In the genomic region with DNA sequence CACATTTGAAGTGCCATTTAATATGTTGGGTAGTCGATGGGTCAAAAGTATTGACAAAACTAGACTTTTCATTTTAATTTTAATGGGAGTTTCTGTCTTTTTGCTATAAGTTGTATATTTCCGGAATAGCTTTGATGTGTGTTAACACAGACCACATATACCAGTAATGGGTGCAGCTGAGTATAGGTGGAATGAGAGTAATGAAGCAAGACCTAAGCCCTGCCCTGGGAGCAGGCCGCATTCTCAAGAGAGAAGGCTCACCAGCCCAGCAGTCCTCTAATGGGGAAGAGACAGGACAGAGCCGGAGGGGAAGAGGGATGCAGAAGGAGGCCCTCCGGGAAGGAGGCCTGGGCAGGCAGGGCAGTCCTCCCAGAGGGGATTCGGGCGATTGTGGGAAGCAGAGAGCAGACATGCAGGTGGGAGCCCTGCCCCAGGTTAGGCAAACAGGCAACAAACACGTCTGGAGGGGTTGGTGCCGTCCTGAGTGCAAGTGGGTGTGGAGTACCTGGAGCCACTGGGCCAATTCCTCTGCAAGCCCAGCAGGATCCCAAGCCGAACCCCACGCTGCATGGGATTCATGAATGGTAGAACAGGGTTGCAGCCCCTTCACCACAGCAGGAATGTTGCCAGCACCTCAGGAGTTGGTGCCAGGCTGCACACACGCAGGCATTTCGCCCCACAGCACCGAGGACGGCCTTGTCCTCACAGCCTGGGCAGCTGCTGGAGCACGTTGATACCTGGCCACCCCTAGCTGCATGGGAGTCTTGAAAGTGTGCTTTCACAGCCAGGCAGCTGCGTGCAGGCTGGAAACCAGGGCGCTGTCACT, we compare ENCODE assay signal across 18 cellular contexts. TPM values are rescaled to one million over a fixed set of nuclear protein-coding genes. Genes with fewer than 3 reads are reported as not detected.
A peak's percentile ranks its signal among the peaks of the same experiment; 100 is the strongest.
DNase-seq lines count a peak whose midpoint lies in the region; ATAC-seq and TF ChIP-seq lines count a peak whose summit lies in the region.
"Had no signal": no experiment of that assay in that cellular context is flagged by ENCODE, and none has a peak within 500 bp of the region (broad histone marks: within the 10 kb centered on the region; RNA-seq: fewer than 3 reads in every experiment).

No MANE protein-coding gene starts in this region.

- peaks cover 15% of the 10 kb centered on the region for H3K4me1 Mint-ChIP-seq in WTC11

- POLR2A ChIA-PET in WTC11 (lab: Charles Lee): no interaction called here

- peaks cover 9% of the 10 kb centered on the region for H3K36me3 Mint-ChIP-seq in WTC11

- H3K27ac ChIP-seq in heart left ventricle (peak overlapping the region in 1 of 12 donors; percentile 2), heart right ventricle (peak overlapping the region in 1 of 10 donors; percentile 0), right lobe of liver (no peak overlapping the region), tibial artery (peak overlapping the region; percentile 28 to 90)

- H3K27ac Mint-ChIP-seq in WTC11: peak overlapping the region; percentile 46; the same call in 1 of the 2 replicates
- H3K27ac Mint-ChIP-seq: activated naive CD4-positive, alpha-beta T cell treated with anti-CD3 and anti-CD28 coated beads, Interleukin-2, amount 50 U/mL, for 24 hours had no signal

- intact Hi-C loops in heart left ventricle (cut with DNase I) (loop anchor here in 1 of 10 donors (5.0 kb wide), 1 partner anchor 37 kb away; no protein-coding TSS in a partner anchor), heart right ventricle (cut with DNase I) (no loop called here), right lobe of liver (cut with DNase I) (loop anchor here in 1 of 2 donors (5.0 kb wide), 1 partner anchor 37 kb away; no protein-coding TSS in a partner anchor), tibial artery (cut with DNase I; ENCODE audit: low total_unique reads) (no loop called here)

- TF ChIP-seq CTCF in heart left ventricle (IDR thresholded peaks at IDR 0.05): no peak
- no peak for TF ChIP-seq CTCF in heart right ventricle (IDR thresholded peaks at IDR 0.05)
- no peak for TF ChIP-seq CTCF in WTC11 (IDR thresholded peaks at IDR 0.05)
- no peak for TF ChIP-seq CTCF in right lobe of liver (IDR thresholded peaks at IDR 0.05)
- TF ChIP-seq CTCF in tibial artery (IDR thresholded peaks at IDR 0.05): no peak
- TF ChIP-seq CTCF in omental fat pad (IDR thresholded peaks at IDR 0.05): no peak

- H3K9me3 ChIP-seq in heart left ventricle (no peaks in the 10 kb centered on the region), heart right ventricle (no peaks in the 10 kb centered on the region), right lobe of liver (no peaks in the 10 kb centered on the region), tibial artery (no peaks in the 10 kb centered on the region)
- H3K9me3 ChIP-seq: body of pancreas, MG63 had no signal

- H3K27me3 Mint-ChIP-seq in WTC11 (ENCODE audit: low read depth): no peaks in the 10 kb centered on the region

- H3K4me3 Mint-ChIP-seq in WTC11: no peak overlapping the region
- H3K4me3 Mint-ChIP-seq: activated naive CD4-positive, alpha-beta T cell treated with anti-CD3 and anti-CD28 coated beads, Interleukin-2, amount 50 U/mL, for 24 hours; CD4-positive, alpha-beta memory T cell; naive thymus-derived CD8-positive, alpha-beta T cell had no signal

- H3K27me3 ChIP-seq in heart left ventricle: no peaks in the 10 kb centered on the region
- no peaks in the 10 kb centered on the region for H3K27me3 ChIP-seq in heart right ventricle
- H3K27me3 ChIP-seq in right lobe of liver: no peaks in the 10 kb centered on the region
- no peaks in the 10 kb centered on the region for H3K27me3 ChIP-seq in tibial artery
- H3K27me3 ChIP-seq: body of pancreas, MG63 had no signal

- H3K36me3 ChIP-seq in heart left ventricle (peaks cover 0 to 25% (median 17%) of the 10 kb centered on the region in 9 donors), heart right ventricle (peaks cover 0 to 31% (median 2%) of the 10 kb centered on the region in 9 donors), right lobe of liver (peaks cover 0 to 3% (median 0%) of the 10 kb centered on the region in 4 donors), tibial artery (peaks cover 6 to 20% (median 15%) of the 10 kb centered on the region in 3 donors)
- H3K36me3 ChIP-seq: MG63 had no signal

- 86 to 91% (median 88%) methylated on average over 18 of the region's 18 CpGs for WGBS in heart left ventricle, 4 donors
- WGBS in heart right ventricle, 2 donors: 88 to 89% methylated on average over 18 of the region's 18 CpGs
- 78% methylated on average over 10 of the region's 18 CpGs for WGBS in right lobe of liver (ENCODE audit: insufficient coverage, low coverage, low lambda C conversion rate, missing lambda C conversion rate)

- H3K9me3 Mint-ChIP-seq in WTC11: no peaks in the 10 kb centered on the region
- H3K9me3 Mint-ChIP-seq: activated naive CD4-positive, alpha-beta T cell treated with anti-CD3 and anti-CD28 coated beads, Interleukin-2, amount 50 U/mL, for 24 hours; naive thymus-derived CD8-positive, alpha-beta T cell had no signal

- H3K4me1 ChIP-seq in heart left ventricle (peaks cover 0 to 58% (median 33%) of the 10 kb centered on the region in 12 donors), heart right ventricle (peaks cover 26 to 67% (median 49%) of the 10 kb centered on the region in 9 donors), right lobe of liver (peaks cover 0 to 5% (median 0%) of the 10 kb centered on the region in 4 donors), tibial artery (peaks cover 0 to 43% (median 40%) of the 10 kb centered on the region in 4 donors)

- DNase-seq in heart left ventricle (peak in 3 of 5 donors; percentile 17 to 37 (median 29)), heart right ventricle (no peak), WTC11 (ENCODE audit: low spot score) (no peak), right lobe of liver (peak in 2 of 3 donors; percentile 39 to 42), tibial artery (peak in 1 of 2 donors; percentile 60), omental fat pad (ENCODE audit: low spot score) (no peak)
- DNase-seq: CD4-positive, alpha-beta memory T cell; MG63; naive thymus-derived CD8-positive, alpha-beta T cell; NCI-H226; stimulated activated naive CD4-positive, alpha-beta T cell treated with Interleukin-2 at 50 U/mL for 16 hours; trophoblast cell had no signal

- ATAC-seq in heart left ventricle (no peak), heart right ventricle (no peak), WTC11 (no peak), right lobe of liver (no peak), omental fat pad (ENCODE audit: low FRiP score) (no peak), GM19455 (IDR thresholded peaks at IDR 0.05; ENCODE audit: unreplicated experiment) (no peak), GM18909 (IDR thresholded peaks at IDR 0.05; ENCODE audit: poor library complexity, unreplicated experiment) (no peak)
- ATAC-seq: body of pancreas; esophagus mucosa; naive thymus-derived CD8-positive, alpha-beta T cell had no signal

- CTCF ChIA-PET in WTC11 (lab: Charles Lee): interaction anchor here (12.2 kb wide), 1 partner anchor 29 kb away, joined by 455 read pairs; no protein-coding TSS in a partner anchor

- TF ChIP-seq POLR2A in heart left ventricle (IDR thresholded peaks at IDR 0.05): no peak
- no peak for TF ChIP-seq POLR2A in right lobe of liver (IDR thresholded peaks at IDR 0.05)

- no peak overlapping the region for H3K4me3 ChIP-seq in heart left ventricle
- H3K4me3 ChIP-seq in heart right ventricle: no peak overlapping the region
- H3K4me3 ChIP-seq in right lobe of liver: no peak overlapping the region
- no peak overlapping the region for H3K4me3 ChIP-seq in tibial artery
- H3K4me3 ChIP-seq: body of pancreas, lung, MG63 had no signal

TF ChIP-seq in WTC11, 78 proteins besides CTCF, POLR2A, EP300 and RAD21:
- no peak for TF ChIP-seq TCF7 (CRISPR knock-in tag; IDR thresholded peaks at IDR 0.05; ENCODE audit: low read depth)
- TF ChIP-seq FOXP1 (CRISPR knock-in tag; IDR thresholded peaks at IDR 0.05; ENCODE audit: borderline replicate concordance): peak; percentile 73; the same call in 1 of the 2 replicates

RNA-seq across cellular contexts. Expression of a gene that starts 7.8 kb away (rescaled TPM):
- 1,000 to 10,000 TPM in 2 of 9 donors, 100 to 1,000 TPM in 7; 203 to 1,105 (median 462) TPM for total RNA-seq in heart left ventricle
- 1,000 to 10,000 TPM in 1 of 2 donors, 100 to 1,000 TPM in 1; 529 to 1,103 TPM for polyA plus RNA-seq in heart left ventricle
- total RNA-seq in heart right ventricle: 100 to 1,000 TPM; 273 to 896 (median 534) TPM
- polyA plus RNA-seq in heart right ventricle: 1,000 to 10,000 TPM in 1 of 2 donors, 100 to 1,000 TPM in 1; 717 to 1,062 TPM
- total RNA-seq in WTC11 (2021): 529 to 555 TPM (median 531 TPM) in 3 replicates
- 10 to 100 TPM in 2 of 6 experiments, 1 to 10 TPM in 4; 3.6 to 57.1 (median 6.7) TPM for total RNA-seq in right lobe of liver
- total RNA-seq in omental fat pad: 100 to 1,000 TPM; 173 to 275 (median 217) TPM

RNA-seq across cellular contexts. Expression of a gene that starts 14.2 kb away (rescaled TPM):
- total RNA-seq in heart left ventricle (1 to 10 TPM; 3.2 to 7.1 (median 5.1) TPM), heart right ventricle (1 to 10 TPM; 2.9 to 7.5 (median 3.8) TPM), WTC11 (2021) (11.8 to 15.5 TPM (median 12.3 TPM) in 3 replicates), right lobe of liver (10 to 100 TPM in 2 of 6 experiments, 1 to 10 TPM in 4; 3.8 to 12.1 (median 4.8) TPM), omental fat pad (10 to 100 TPM; 12.4 to 36.0 (median 15.1) TPM)
- polyA plus RNA-seq in heart left ventricle (10 to 100 TPM in 1 of 2 donors, 1 to 10 TPM in 1; 5.8 to 15.9 TPM), heart right ventricle (10 to 100 TPM in 1 of 2 donors, 1 to 10 TPM in 1; 8.6 to 14.7 TPM)

RNA-seq across cellular contexts. Expression of a gene that starts 47.6 kb away (rescaled TPM):
- 10 to 100 TPM; 15.0 to 22.8 (median 17.0) TPM for total RNA-seq in heart left ventricle
- polyA plus RNA-seq in heart left ventricle: 10 to 100 TPM in 1 of 2 donors, 1 to 10 TPM in 1; 4.8 to 19.1 TPM
- total RNA-seq in heart right ventricle: 10 to 100 TPM; 14.0 to 19.7 (median 16.8) TPM
- 1 to 10 TPM; 5.0 to 9.9 TPM for polyA plus RNA-seq in heart right ventricle
- 23.9 to 29.2 TPM (median 24.8 TPM) in 3 replicates for total RNA-seq in WTC11 (2021)
- 10 to 100 TPM in 4 of 6 experiments, 1 to 10 TPM in 2; 6.5 to 11.4 (median 10.9) TPM for total RNA-seq in right lobe of liver
- total RNA-seq in omental fat pad: 10 to 100 TPM; 29.2 to 51.2 (median 42.9) TPM

RNA-seq across cellular contexts. Expression of a gene that starts 48.0 kb away (rescaled TPM):
- total RNA-seq in heart left ventricle (10 to 100 TPM; 30.6 to 66.5 (median 41.9) TPM), heart right ventricle (10 to 100 TPM; 33.3 to 53.9 (median 40.3) TPM), WTC11 (2021) (34.7 to 36.7 TPM (median 36.4 TPM) in 3 replicates), right lobe of liver (10 to 100 TPM in 5 of 6 experiments, 1 to 10 TPM in 1; 7.5 to 17.7 (median 14.9) TPM), omental fat pad (10 to 100 TPM; 15.3 to 61.5 (median 27.5) TPM)
- polyA plus RNA-seq in heart left ventricle (100 to 1,000 TPM in 1 of 2 donors, 10 to 100 TPM in 1; 47.5 to 109 TPM), heart right ventricle (100 to 1,000 TPM in 1 of 2 donors, 10 to 100 TPM in 1; 51.6 to 141 TPM)

Comparison
In these comparisons a context has a peak if more than half of its experiments do, and no peak if none do; other contexts are left out.
1. DNase-seq: peak in heart left ventricle (3 of 5) and right lobe of liver (2 of 3); none in heart right ventricle (0 of 2), WTC11 (single experiment) and omental fat pad (single experiment).
2. H3K27ac ChIP-seq: peak in tibial artery (2 of 2); none in right lobe of liver (0 of 3).